ENCODE assay signal across 14 cellular contexts in the genomic region with DNA sequence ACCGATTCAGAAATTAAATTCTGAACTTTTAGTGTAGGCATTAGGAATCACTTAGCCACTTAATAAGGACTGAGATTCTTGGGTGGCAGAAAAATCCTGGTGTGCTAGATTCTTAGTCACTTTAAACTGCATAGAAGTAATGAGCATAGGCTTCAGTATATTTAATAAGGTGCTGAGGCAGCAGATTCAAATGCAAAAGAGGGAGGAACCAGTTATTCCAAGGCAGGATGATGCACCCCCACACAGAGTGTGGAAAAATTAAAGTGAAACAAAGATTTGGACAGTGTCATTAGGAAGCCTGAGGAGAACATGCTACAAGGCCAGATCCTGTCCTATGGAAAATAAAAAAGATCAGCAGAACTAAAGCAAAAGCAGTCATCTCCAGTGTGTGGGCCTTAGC.
"Had no signal": no experiment of that assay in that cellular context is flagged by ENCODE, and none has a peak within 500 bp of the region (broad histone marks: within the 10 kb centered on the region; RNA-seq: fewer than 3 reads in every experiment).

No MANE protein-coding gene starts in this region.

- H3K27me3 ChIP-seq: neural progenitor cell, testis, upper lobe of left lung had no signal

- H3K36me3 ChIP-seq: neural progenitor cell, prostate gland had no signal

- H3K4me3 ChIP-seq: left ventricle myocardium inferior, neural progenitor cell, prostate gland, smooth muscle cell, testis, upper lobe of left lung had no signal

- H3K4me2 ChIP-seq: neural progenitor cell had no signal

- ATAC-seq: effector memory CD8-positive, alpha-beta T cell had no signal

- FAIRE-seq: kidney had no signal

- H3K9me3 ChIP-seq: left ventricle myocardium inferior, prostate gland, testis, upper lobe of left lung had no signal

- H3K9ac ChIP-seq: neural progenitor cell had no signal

- H3K27ac ChIP-seq: left ventricle myocardium inferior, neural progenitor cell, prostate gland, testis, upper lobe of left lung had no signal

- H3K4me1 ChIP-seq: prostate gland, testis had no signal

- DNase-seq: activated CD4-positive, CD25-positive, alpha-beta regulatory T cell treated with anti-CD3 and anti-CD28 coated beads, Interleukin-2, amount 50 U/mL, for 72 hours; effector memory CD8-positive, alpha-beta T cell; foreskin melanocyte; glutamatergic neuron; kidney; left ventricle myocardium inferior; naive B cell; stimulated activated CD4-positive, alpha-beta T cell treated with anti-CD3 and anti-CD28 coated beads, Interleukin-4, amount 100 ng/mL, for 1 hour; stimulated activated naive CD8-positive, alpha-beta T cell treated with anti-CD3 and anti-CD28 coated beads, Interleukin-15, amount 100 ng/mL, for 72 hours; testis; upper lobe of left lung had no signal
